ENCODE assay signal across 11 cellular contexts in the genomic region with DNA sequence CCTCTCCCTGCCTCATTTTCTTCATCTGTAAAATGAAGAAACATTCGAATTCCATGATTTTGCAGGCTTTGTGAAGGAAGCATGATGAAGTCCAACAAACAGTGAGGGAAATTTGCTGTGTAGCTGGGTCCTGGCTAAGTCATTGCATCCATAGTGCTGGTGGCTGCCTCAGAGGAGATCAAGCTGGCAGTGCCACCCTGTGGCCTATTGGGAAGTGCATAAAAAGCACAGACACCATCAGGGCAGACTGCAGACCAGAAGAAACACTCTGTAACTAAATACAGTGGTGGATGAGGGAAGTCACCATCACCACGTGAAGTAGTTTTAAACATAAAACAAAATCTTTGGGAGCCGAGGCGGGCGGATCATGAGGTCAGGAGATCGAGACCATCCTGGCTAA. TPM values are rescaled to one million over a fixed set of nuclear protein-coding genes. Genes with fewer than 3 reads are reported as not detected.
DNase-seq lines count a peak whose midpoint lies in the region; ATAC-seq and TF ChIP-seq lines count a peak whose summit lies in the region.
"Had no signal": no experiment of that assay in that cellular context is flagged by ENCODE, and none has a peak within 500 bp of the region (broad histone marks: within the 10 kb centered on the region; RNA-seq: fewer than 3 reads in every experiment).

No MANE protein-coding gene starts in this region.

- H3K4me3 ChIP-seq in kidney epithelial cell (ENCODE audit: low read depth, low read length), result no peak overlapping the region
- H3K4me3 ChIP-seq: body of pancreas had no signal

- peaks cover 4 to 7% (median 7%) of the 10 kb centered on the region in 3 experiments; a peak in 6 of 7 replicates for H3K36me3 Mint-ChIP-seq in H9 (ENCODE audit: insufficient read depth in 1 of 3, low read depth in 3 of 3)

- H3K4me1 ChIP-seq in H9 (ENCODE audit: insufficient read depth, low read length), result peaks cover 3% of the 10 kb centered on the region
- H3K4me1 ChIP-seq: body of pancreas had no signal

- H3K27me3 ChIP-seq in H9 (ENCODE audit: insufficient read depth, low read length) (no peaks in the 10 kb centered on the region), kidney epithelial cell (ENCODE audit: control insufficient read depth, insufficient read depth, low read length) (no peaks in the 10 kb centered on the region)
- H3K27me3 ChIP-seq: body of pancreas had no signal

- no peak overlapping the region for H4K8ac ChIP-seq in H9 (replicated peaks; ENCODE audit: insufficient read length, low read depth, low read length)

- ATAC-seq in SK-N-SH treated with all-trans-retinoic acid at 6 μM for 48 hours, result peak; percentile 78
- no peak for ATAC-seq in GM18502 (IDR thresholded peaks at IDR 0.05; ENCODE audit: poor library complexity, unreplicated experiment)
- ATAC-seq in HG02973 (IDR thresholded peaks at IDR 0.05; ENCODE audit: unreplicated experiment), result no peak
- ATAC-seq: body of pancreas had no signal

- H2BK120ac ChIP-seq in H9 (ENCODE audit: low read depth, low read length, poor library complexity, severe bottlenecking), result no peak overlapping the region

- peaks cover 17 to 25% of the 10 kb centered on the region in 2 experiments for H3K4me1 Mint-ChIP-seq in H9

- no peaks in the 10 kb centered on the region for H3K27me3 Mint-ChIP-seq in H9 (ENCODE audit: low read depth)
- H3K27me3 Mint-ChIP-seq: stimulated activated naive CD8-positive, alpha-beta T cell treated with anti-CD3 and anti-CD28 coated beads, Interleukin-15, Interleukin-2, amounts not matched to agents 100 ng/mL and 50 ng/mL, for 24 hours had no signal

- H3K36me3 ChIP-seq in kidney epithelial cell (ENCODE audit: control insufficient read depth, insufficient read depth, low read length), result no peaks in the 10 kb centered on the region

- no peak overlapping the region for H2BK12ac ChIP-seq in H9 (ENCODE audit: insufficient read length, low read depth, low read length)

- peaks cover 45 to 61% of the 10 kb centered on the region in 2 experiments for H3K9me3 Mint-ChIP-seq in H9
- H3K9me3 Mint-ChIP-seq: stimulated activated naive CD8-positive, alpha-beta T cell treated with anti-CD3 and anti-CD28 coated beads, Interleukin-15, Interleukin-2, amounts not matched to agents 100 ng/mL and 50 ng/mL, for 24 hours had no signal

- no peak overlapping the region for H3K4me3 Mint-ChIP-seq in H9
- H3K4me3 Mint-ChIP-seq: stimulated activated naive CD8-positive, alpha-beta T cell treated with anti-CD3 and anti-CD28 coated beads, Interleukin-15, Interleukin-2, amounts not matched to agents 100 ng/mL and 50 ng/mL, for 24 hours had no signal

- H3K4me2 ChIP-seq in H9 (ENCODE audit: insufficient read depth, insufficient read length, low read length), result no peak overlapping the region

- no peaks in the 10 kb centered on the region for H3K79me1 ChIP-seq in H9 (ENCODE audit: insufficient read depth, low read depth, low read length, poor library complexity, severe bottlenecking)

- TF ChIP-seq CTCF in H9 (conservative IDR thresholded peaks at IDR 0.05) (peak; percentile 64), kidney epithelial cell (IDR thresholded peaks at IDR 0.05; ENCODE audit: insufficient read depth, low read length, poor library complexity, severe bottlenecking) (peak; percentile 18)

- no peaks in the 10 kb centered on the region for H3K79me2 ChIP-seq in H9 (ENCODE audit: insufficient read depth, low read length)

- H3K27ac Mint-ChIP-seq in H9, result peak overlapping the region; percentile 34 to 70 (median 59); a peak in 3 of 7 replicates
- H3K27ac Mint-ChIP-seq: stimulated activated naive CD8-positive, alpha-beta T cell treated with anti-CD3 and anti-CD28 coated beads, Interleukin-15, Interleukin-2, amounts not matched to agents 100 ng/mL and 50 ng/mL, for 24 hours had no signal

- no peak overlapping the region for H2AK5ac ChIP-seq in H9 (ENCODE audit: insufficient read length, low read length)

- H2AFZ ChIP-seq in H9 (ENCODE audit: low read length), result peak overlapping the region; percentile 70

- H3K23ac ChIP-seq in H9 (ENCODE audit: insufficient read length, low read depth, low read length), result no peak overlapping the region

- H2BK15ac ChIP-seq in H9 (ENCODE audit: low read depth, low read length), result no peak overlapping the region

- H3K23me2 ChIP-seq in H9 (ENCODE audit: insufficient read length, low read depth, low read length, poor library complexity, severe bottlenecking), result no peaks in the 10 kb centered on the region

- H2BK5ac ChIP-seq in H9 (ENCODE audit: insufficient read length, low read length), result no peak overlapping the region

- no peak overlapping the region for H3K27ac ChIP-seq in H9 (ENCODE audit: insufficient read length, low read depth, low read length)
- H3K27ac ChIP-seq: body of pancreas had no signal

- DNase-seq in NCI-H2107 treated with DMSO at 0.1 percent for 48 hours (lab: John Stamatoyannopoulos, UW; ENCODE audit: unreplicated experiment), result peak; percentile 37
- no peak for DNase-seq in NCI-H2107 (lab: John Stamatoyannopoulos, UW)
- DNase-seq in H9, result peak; percentile 74
- DNase-seq in kidney epithelial cell (ENCODE audit: low read depth), result no peak
- DNase-seq in GF-D8 (lab: John Stamatoyannopoulos, UW), result no peak
- DNase-seq: NCI-H2171 had no signal

- no peak overlapping the region for H2BK20ac ChIP-seq in H9 (ENCODE audit: low read depth, low read length, poor library complexity, severe bottlenecking)

- no peak overlapping the region for H4K5ac ChIP-seq in H9 (ENCODE audit: insufficient read length, low read depth, low read length)

- no peak overlapping the region for H3K14ac ChIP-seq in H9 (ENCODE audit: insufficient read depth, low read length)

- no peak overlapping the region for H3K4ac ChIP-seq in H9 (ENCODE audit: low read depth, low read length)

- no peak overlapping the region for H4K91ac ChIP-seq in H9 (ENCODE audit: insufficient read length, low read depth, low read length)

- H3K9me3 ChIP-seq in H9 (ENCODE audit: control insufficient read depth, low read depth, low read length), result no peaks in the 10 kb centered on the region
- H3K9me3 ChIP-seq: body of pancreas had no signal

- no peak overlapping the region for H3T11ph ChIP-seq in H9 (ENCODE audit: low read length)

- no peak overlapping the region for H3K18ac ChIP-seq in H9 (ENCODE audit: insufficient read length, low read depth, low read length)

- WGBS in H9 (ENCODE audit: extremely low coverage, insufficient read length, low lambda C conversion rate), result no CpG with 5 or more reads among the region's 6 CpGs

- no peak overlapping the region for H3K56ac ChIP-seq in H9 (ENCODE audit: insufficient read length, low read depth, low read length)

- no peaks in the 10 kb centered on the region for H4K20me1 ChIP-seq in H9 (ENCODE audit: control insufficient read depth, insufficient read depth, insufficient read length)

- no peak overlapping the region for H3K9ac ChIP-seq in H9 (ENCODE audit: extremely low read depth, insufficient read length, low read length)

TF ChIP-seq in SK-N-SH treated with all-trans-retinoic acid at 6 μM for 48 hours, 23 proteins besides CTCF, POLR2A, EP300 and RAD21 (continues in another document):
- TF ChIP-seq ZNF8 (CRISPR knock-in tag; IDR thresholded peaks at IDR 0.05), result no peak
- TF ChIP-seq ZNF70 (CRISPR knock-in tag; IDR thresholded peaks at IDR 0.05), result no peak
- TF ChIP-seq ZNF565 (CRISPR knock-in tag; conservative IDR thresholded peaks at IDR 0.05; ENCODE audit: low read depth), result no peak
- TF ChIP-seq OSR1 (CRISPR knock-in tag; IDR thresholded peaks at IDR 0.05), result no peak
- TF ChIP-seq, protein P1, sequence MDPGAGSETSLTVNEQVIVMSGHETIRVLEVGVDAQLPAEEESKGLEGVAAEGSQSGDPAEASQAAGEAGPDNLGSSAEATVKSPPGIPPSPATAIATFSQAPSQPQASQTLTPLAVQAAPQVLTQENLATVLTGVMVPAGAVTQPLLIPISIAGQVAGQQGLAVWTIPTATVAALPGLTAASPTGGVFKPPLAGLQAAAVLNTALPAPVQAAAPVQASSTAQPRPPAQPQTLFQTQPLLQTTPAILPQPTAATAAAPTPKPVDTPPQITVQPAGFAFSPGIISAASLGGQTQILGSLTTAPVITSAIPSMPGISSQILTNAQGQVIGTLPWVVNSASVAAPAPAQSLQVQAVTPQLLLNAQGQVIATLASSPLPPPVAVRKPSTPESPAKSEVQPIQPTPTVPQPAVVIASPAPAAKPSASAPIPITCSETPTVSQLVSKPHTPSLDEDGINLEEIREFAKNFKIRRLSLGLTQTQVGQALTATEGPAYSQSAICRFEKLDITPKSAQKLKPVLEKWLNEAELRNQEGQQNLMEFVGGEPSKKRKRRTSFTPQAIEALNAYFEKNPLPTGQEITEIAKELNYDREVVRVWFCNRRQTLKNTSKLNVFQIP (CRISPR knock-in tag; IDR thresholded peaks at IDR 0.05; ENCODE audit: borderline replicate concordance, low read depth), result no peak
- TF ChIP-seq TCF4 (CRISPR knock-in tag; IDR thresholded peaks at IDR 0.05; ENCODE audit: borderline replicate concordance), result no peak
- no peak for TF ChIP-seq SNAI2 (CRISPR knock-in tag; IDR thresholded peaks at IDR 0.05)
- TF ChIP-seq, protein P2, sequence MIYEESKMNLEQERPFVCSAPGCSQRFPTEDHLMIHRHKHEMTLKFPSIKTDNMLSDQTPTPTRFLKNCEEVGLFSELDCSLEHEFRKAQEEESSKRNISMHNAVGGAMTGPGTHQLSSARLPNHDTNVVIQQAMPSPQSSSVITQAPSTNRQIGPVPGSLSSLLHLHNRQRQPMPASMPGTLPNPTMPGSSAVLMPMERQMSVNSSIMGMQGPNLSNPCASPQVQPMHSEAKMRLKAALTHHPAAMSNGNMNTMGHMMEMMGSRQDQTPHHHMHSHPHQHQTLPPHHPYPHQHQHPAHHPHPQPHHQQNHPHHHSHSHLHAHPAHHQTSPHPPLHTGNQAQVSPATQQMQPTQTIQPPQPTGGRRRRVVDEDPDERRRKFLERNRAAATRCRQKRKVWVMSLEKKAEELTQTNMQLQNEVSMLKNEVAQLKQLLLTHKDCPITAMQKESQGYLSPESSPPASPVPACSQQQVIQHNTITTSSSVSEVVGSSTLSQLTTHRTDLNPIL (CRISPR knock-in tag; IDR thresholded peaks at IDR 0.05; ENCODE audit: low read depth), result no peak
- TF ChIP-seq, protein P3, sequence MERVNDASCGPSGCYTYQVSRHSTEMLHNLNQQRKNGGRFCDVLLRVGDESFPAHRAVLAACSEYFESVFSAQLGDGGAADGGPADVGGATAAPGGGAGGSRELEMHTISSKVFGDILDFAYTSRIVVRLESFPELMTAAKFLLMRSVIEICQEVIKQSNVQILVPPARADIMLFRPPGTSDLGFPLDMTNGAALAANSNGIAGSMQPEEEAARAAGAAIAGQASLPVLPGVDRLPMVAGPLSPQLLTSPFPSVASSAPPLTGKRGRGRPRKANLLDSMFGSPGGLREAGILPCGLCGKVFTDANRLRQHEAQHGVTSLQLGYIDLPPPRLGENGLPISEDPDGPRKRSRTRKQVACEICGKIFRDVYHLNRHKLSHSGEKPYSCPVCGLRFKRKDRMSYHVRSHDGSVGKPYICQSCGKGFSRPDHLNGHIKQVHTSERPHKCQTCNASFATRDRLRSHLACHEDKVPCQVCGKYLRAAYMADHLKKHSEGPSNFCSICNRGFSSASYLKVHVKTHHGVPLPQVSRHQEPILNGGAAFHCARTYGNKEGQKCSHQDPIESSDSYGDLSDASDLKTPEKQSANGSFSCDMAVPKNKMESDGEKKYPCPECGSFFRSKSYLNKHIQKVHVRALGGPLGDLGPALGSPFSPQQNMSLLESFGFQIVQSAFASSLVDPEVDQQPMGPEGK (CRISPR knock-in tag; IDR thresholded peaks at IDR 0.05; ENCODE audit: borderline replicate concordance), result no peak

RNA-seq across cellular contexts. Expression of a gene that starts 40.7 kb away (rescaled TPM):
- total RNA-seq in H9 (2021), result 328 and 338 TPM in 2 replicates
- 184 and 188 TPM in 2 replicates for total RNA-seq in kidney epithelial cell

Comparison
In these comparisons a context has a peak if more than half of its experiments do, and no peak if none do; other contexts are left out.
1. DNase-seq: peak in NCI-H2107 treated with DMSO at 0.1 percent for 48 hours (single experiment) and H9 (single experiment); none in NCI-H2107 (single experiment), kidney epithelial cell (single experiment) and GF-D8 (single experiment).